Comparison of ENCODE assay signal across 8 cellular contexts in genomic region chr6:137811121-137811911, GRCh38. TPM values are rescaled to one million over a fixed set of nuclear protein-coding genes. Genes with fewer than 3 reads are reported as not detected.
A peak's percentile ranks its signal among the peaks of the same experiment; 100 is the strongest.
DNase-seq lines count a peak whose midpoint lies in the region; ATAC-seq and TF ChIP-seq lines count a peak whose summit lies in the region.

No MANE protein-coding gene starts in this region.

- H3K36me3 ChIP-seq in GM06990 (ENCODE audit: control insufficient read depth, insufficient read depth, low read length) (no peaks in the 10 kb centered on the region), Karpas-422 (ENCODE audit: insufficient read depth, low read length) (no peaks in the 10 kb centered on the region), lung (ENCODE audit: control insufficient read depth in 2 of 2, insufficient read depth in 2 of 2, low read length in 2 of 2) (no peaks in the 10 kb centered on the region)

- H3K27ac ChIP-seq in Karpas-422 (ENCODE audit: low read length) (no peak overlapping the region), lung (ENCODE audit: low read depth in 1 of 2, low read length in 1 of 2) (peak overlapping the region in 1 of 2 donors; percentile 51)

- H3K27me3 ChIP-seq in GM06990 (replicated peaks; ENCODE audit: control insufficient read depth, insufficient read depth, low read length) (no peaks in the 10 kb centered on the region), Karpas-422 (ENCODE audit: low read length) (no peaks in the 10 kb centered on the region), lung (ENCODE audit: control insufficient read depth, insufficient read depth) (no peaks in the 10 kb centered on the region)

- peaks cover 6% of the 10 kb centered on the region; the same call in 1 of the 2 replicates for H3K4me1 ChIP-seq in Karpas-422 (ENCODE audit: low read length)
- peaks cover 0 to 5% of the 10 kb centered on the region in 2 donors for H3K4me1 ChIP-seq in lung (ENCODE audit: control insufficient read depth in 2 of 2, insufficient read depth in 2 of 2, low read length in 2 of 2)

- peak; percentile 96 for ATAC-seq in GM21723 (IDR thresholded peaks at IDR 0.05; ENCODE audit: unreplicated experiment)
- peak; percentile 90 for ATAC-seq in lung (ENCODE audit: insufficient read depth, low FRiP score)

- H3K4me2 ChIP-seq in Karpas-422 (ENCODE audit: low read depth, low read length, poor library complexity, severe bottlenecking) = peak overlapping the region; percentile 38

- WGBS in lung, 2 donors = 18 to 23% methylated on average over 13 of the region's 13 CpGs

- H3K9ac ChIP-seq in Karpas-422 (ENCODE audit: low read length) = no peak overlapping the region

- no peaks in the 10 kb centered on the region for H4K20me1 ChIP-seq in Karpas-422 (ENCODE audit: insufficient read depth, low read depth, low read length)

- DNase-seq in GM06990 (ENCODE audit: extremely low read depth, insufficient read length) (peak; percentile 69), Karpas-422 (peak; percentile 41), cardiac fibroblast (ENCODE audit: low read depth in 2 of 2) (peak; percentile 83 to 98), lung (ENCODE audit: low spot score) (peak; percentile 72), ecto neural progenitor cell (ENCODE audit: low spot score) (no peak)
- peak; percentile 68 for DNase-seq in activated CD4-positive, CD25-positive, alpha-beta regulatory T cell treated with anti-CD3 and anti-CD28 coated beads, Interleukin-2, amount 50 U/mL, for 16 hours (ENCODE audit: low read depth, low spot score)
- peak; percentile 54 to 60 for DNase-seq in stimulated activated CD8-positive, alpha-beta memory T cell treated with anti-CD3 and anti-CD28 coated beads, Interleukin-4, amount 100 ng/mL, for 1 hour (ENCODE audit: low read depth in 2 of 2, low spot score in 1 of 2)

- no peaks in the 10 kb centered on the region for H3K9me3 ChIP-seq in Karpas-422 (ENCODE audit: low read length)
- H3K9me3 ChIP-seq in lung (ENCODE audit: control insufficient read depth in 2 of 2, insufficient read depth in 1 of 2, low read length in 1 of 2) = no peaks in the 10 kb centered on the region

- H2AFZ ChIP-seq in Karpas-422 (ENCODE audit: low read length) = peak overlapping the region; percentile 71; the same call in 1 of the 2 replicates

- H3K4me3 ChIP-seq in GM06990 (replicated peaks; ENCODE audit: low read depth, low read length) = peak overlapping the region; percentile 27
- H3K4me3 ChIP-seq in Karpas-422 (ENCODE audit: low read length) = no peak overlapping the region
- no peak overlapping the region for H3K4me3 ChIP-seq in cardiac fibroblast (replicated peaks in 1 of 2; ENCODE audit: low read depth in 2 of 2, low read length in 2 of 2)
- no peak overlapping the region for H3K4me3 ChIP-seq in lung

- TF ChIP-seq CTCF in GM06990 (IDR thresholded peaks at IDR 0.05; ENCODE audit: insufficient read depth, low read length, poor library complexity, severe bottlenecking) = no peak
- TF ChIP-seq CTCF in cardiac fibroblast (IDR thresholded peaks at IDR 0.05; ENCODE audit: low read depth, low read length) = no peak
- no peak for TF ChIP-seq CTCF in lung (IDR thresholded peaks at IDR 0.05; ENCODE audit: control extremely low read depth, extremely low read depth)

- H3K9me2 ChIP-seq in Karpas-422 (replicated peaks; ENCODE audit: insufficient read depth, low read length) = no peaks in the 10 kb centered on the region

- H3K79me2 ChIP-seq in Karpas-422 (ENCODE audit: low read length) = no peaks in the 10 kb centered on the region

RNA-seq across cellular contexts. Expression of gene TNFAIP3, which starts 55.7 kb away (rescaled TPM):
- total RNA-seq in Karpas-422 (2014; rRNA removed; shearing (Covaris generic); ENCODE audit: low replicate concordance) = 0.72 and 0.75 TPM in 2 replicates
- total RNA-seq in lung = 10 to 100 TPM; 79.8 to 95.1 TPM
- polyA plus RNA-seq in lung = 100 to 1,000 TPM in 1 of 2 donors, 10 to 100 TPM in 1; 13.4 to 396 TPM

Comparison
In these comparisons a context has a peak if more than half of its experiments do, and no peak if none do; other contexts are left out.
1. RNA of gene TNFAIP3, which starts 55.7 kb away (total RNA-seq): 79.8 to 95.1 TPM in lung; 0.72 to 0.75 TPM in Karpas-422; every median in the first group is over 10 times any median in the second.